15 cellular contexts compared by ENCODE assay signal in genomic region chr11:87035976-87036583, GRCh38. TPM values are rescaled to one million over a fixed set of nuclear protein-coding genes. Genes with fewer than 3 reads are reported as not detected.
A peak's percentile ranks its signal among the peaks of the same experiment; 100 is the strongest.
DNase-seq lines count a peak whose midpoint lies in the region; ATAC-seq and TF ChIP-seq lines count a peak whose summit lies in the region.
"Had no signal": no experiment of that assay in that cellular context is flagged by ENCODE, and none has a peak within 500 bp of the region (broad histone marks: within the 10 kb centered on the region; RNA-seq: fewer than 3 reads in every experiment).

No MANE protein-coding gene starts in this region.

- H3K4me3 ChIP-seq in Loucy (ENCODE audit: low read length, poor library complexity, severe bottlenecking): no peak overlapping the region
- no peak overlapping the region for H3K4me3 ChIP-seq in ascending aorta
- no peak overlapping the region for H3K4me3 ChIP-seq in dorsolateral prefrontal cortex
- H3K4me3 ChIP-seq: tibial nerve had no signal

- ATAC-seq in HG02678 (IDR thresholded peaks at IDR 0.05; ENCODE audit: unreplicated experiment): no peak
- ATAC-seq: activated CD4-positive, CD25-positive, alpha-beta regulatory T cell treated with anti-CD3 and anti-CD28 coated beads, Interleukin-2, amount 50 U/mL, for 24 hours; Right ventricle myocardium inferior had no signal

- H3K9me2 ChIP-seq in Loucy (replicated peaks; ENCODE audit: low read depth, low read length): no peaks in the 10 kb centered on the region

- no peaks in the 10 kb centered on the region for H3K27me3 Mint-ChIP-seq in progenitor cell of endocrine pancreas

- H2AFZ ChIP-seq in Loucy (ENCODE audit: low read length): no peak overlapping the region

- H3K27ac Mint-ChIP-seq in progenitor cell of endocrine pancreas: no peak overlapping the region

- peaks cover 24% of the 10 kb centered on the region for H3K4me1 ChIP-seq in Loucy (ENCODE audit: insufficient read depth, low read length, poor library complexity, severe bottlenecking)
- peaks cover 0 to 18% of the 10 kb centered on the region in 2 donors for H3K4me1 ChIP-seq in ascending aorta

- no peaks in the 10 kb centered on the region for H3K9me3 Mint-ChIP-seq in progenitor cell of endocrine pancreas (ENCODE audit: low read depth)

- H3K36me3 Mint-ChIP-seq in progenitor cell of endocrine pancreas (ENCODE audit: insufficient read depth): peaks cover 3% of the 10 kb centered on the region

- TF ChIP-seq CTCF in Loucy (conservative IDR thresholded peaks at IDR 0.05; ENCODE audit: low read length) (no peak), ascending aorta (IDR thresholded peaks at IDR 0.05) (no peak), progenitor cell of endocrine pancreas (IDR thresholded peaks at IDR 0.05; ENCODE audit: unreplicated experiment) (no peak), dorsolateral prefrontal cortex (IDR thresholded peaks at IDR 0.05 in 54 of 56, conservative IDR thresholded peaks at IDR 0.05 in 2 of 56; ENCODE audit: low read depth in 1 of 56, partially characterized antibody in 56 of 56) (no peak)

- H3K4me3 Mint-ChIP-seq in progenitor cell of endocrine pancreas (ENCODE audit: low read depth): peak overlapping the region; percentile 98

- DNase-seq in DMS 273 (lab: John Stamatoyannopoulos, UW; ENCODE audit: unreplicated experiment) (peak; percentile 39), DMS 273 treated with DMSO at 0.1 percent for 48 hours (lab: John Stamatoyannopoulos, UW) (no peak), ascending aorta (ENCODE audit: low spot score in 2 of 2) (no peak), progenitor cell of endocrine pancreas (ENCODE audit: low spot score, unreplicated experiment) (no peak), dorsolateral prefrontal cortex (no peak), NCI-H345 (lab: John Stamatoyannopoulos, UW) (no peak)
- DNase-seq: 8988T, DMS79 treated with DMSO at 0.1 percent for 48 hours, NCI-H1105 treated with DMSO at 0.1 percent for 48 hours, NCI-H524 treated with DMSO at 0.1 percent for 48 hours had no signal

- H4K20me1 ChIP-seq in Loucy (ENCODE audit: insufficient read depth, low read length, poor library complexity, severe bottlenecking): no peaks in the 10 kb centered on the region

- H3K9ac ChIP-seq in Loucy (ENCODE audit: low read depth, low read length, poor library complexity, severe bottlenecking): no peak overlapping the region

- no peaks in the 10 kb centered on the region for H3F3A ChIP-seq in Loucy (ENCODE audit: low read depth)

- H3K4me1 Mint-ChIP-seq in progenitor cell of endocrine pancreas (ENCODE audit: low read depth): peaks cover 26% of the 10 kb centered on the region

- H3K36me3 ChIP-seq in Loucy (ENCODE audit: insufficient read depth, low read length) (no peaks in the 10 kb centered on the region), ascending aorta (no peaks in the 10 kb centered on the region)
- H3K36me3 ChIP-seq: tibial nerve had no signal

- H3K27me3 ChIP-seq in Loucy (ENCODE audit: insufficient read depth, low read length, poor library complexity, severe bottlenecking) (no peaks in the 10 kb centered on the region), ascending aorta (no peaks in the 10 kb centered on the region), dorsolateral prefrontal cortex (no peaks in the 10 kb centered on the region)
- H3K27me3 ChIP-seq: tibial nerve had no signal

- H3K27ac ChIP-seq in ascending aorta (peak overlapping the region; percentile 87 to 90), dorsolateral prefrontal cortex (peak overlapping the region in 17 of 59 donors; percentile 2 to 94 (median 87))

- H3K4me2 ChIP-seq in Loucy (ENCODE audit: low read depth, low read length, poor library complexity, severe bottlenecking): peak overlapping the region; percentile 93

- intact Hi-C loops in ascending aorta (cut with DNase I) (loop anchor here (5.0 kb wide), 1 partner anchor 246 kb away; no protein-coding TSS in a partner anchor), dorsolateral prefrontal cortex (cut with DNase I) (loop anchor here (2.0 kb wide), 2 partner anchors 79 to 83 kb away; no protein-coding TSS in a partner anchor)

- H3K79me2 ChIP-seq in Loucy (ENCODE audit: insufficient read depth, low read length): peaks cover 32% of the 10 kb centered on the region

- H3K9me3 ChIP-seq in Loucy (ENCODE audit: insufficient read depth, low read depth, low read length) (no peaks in the 10 kb centered on the region), ascending aorta (no peaks in the 10 kb centered on the region)
- H3K9me3 ChIP-seq: tibial nerve had no signal

RNA-seq across cellular contexts. Expression of gene TMEM135, which starts 1.7 kb away (rescaled TPM):
- total RNA-seq in ascending aorta (18.4 TPM), progenitor cell of endocrine pancreas (33.0 and 37.9 TPM in 2 replicates), dorsolateral prefrontal cortex (10 to 100 TPM; 23.6 to 75.3 (median 39.3) TPM)
